ENCODE assay signal across 8 cellular contexts in genomic region chr11:67437082-67437821, GRCh38. TPM values are rescaled to one million over a fixed set of nuclear protein-coding genes. Genes with fewer than 3 reads are reported as not detected.
DNase-seq lines count a peak whose midpoint lies in the region; ATAC-seq and TF ChIP-seq lines count a peak whose summit lies in the region.

Gene PTPRCAP, minus strand, starts transcription at chr11:67437682. Its CDS starts 63 bp downstream, at chr11:67437619.

- H3K27ac ChIP-seq in VCaP, result peak within 1 kb of the TSS; percentile 98

- H3K36me3 Mint-ChIP-seq in type B pancreatic cell, result no peaks in the 10 kb centered on the region

- H3K27me3 Mint-ChIP-seq in type B pancreatic cell, result no peaks in the 10 kb centered on the region

- no peak within 1 kb of the TSS for H3K4me3 Mint-ChIP-seq in type B pancreatic cell

- H3K4me1 Mint-ChIP-seq in type B pancreatic cell (ENCODE audit: unreplicated experiment), result peaks cover 2% of the 10 kb centered on the region

- no peak within 1 kb of the TSS for H3K27ac Mint-ChIP-seq in type B pancreatic cell

- TF ChIP-seq CTCF in VCaP (conservative IDR thresholded peaks at IDR 0.05) (no peak), type B pancreatic cell (conservative IDR thresholded peaks at IDR 0.05) (no peak)

- DNase-seq in effector CD8-positive, alpha-beta T cell (lab: John Stamatoyannopoulos, UW), result peak; percentile 53
- DNase-seq in stimulated activated CD4-positive, alpha-beta T cell treated with anti-CD3 and anti-CD28 coated beads, TNF-alpha, amount 100 ng/mL, for 1 hour (ENCODE audit: low read depth in 3 of 3, low spot score in 1 of 3), result peak; percentile 51 to 69 (median 62)
- DNase-seq in type B pancreatic cell (ENCODE audit: extremely low spot score, unreplicated experiment) (no peak), hypothalamus (lab: John Stamatoyannopoulos, UW) (no peak)

- H3K9me3 Mint-ChIP-seq in type B pancreatic cell, result no peaks in the 10 kb centered on the region

- ATAC-seq in GM19328 (IDR thresholded peaks at IDR 0.05; ENCODE audit: unreplicated experiment), result peak; percentile 33
- ATAC-seq in GM18502 (IDR thresholded peaks at IDR 0.05; ENCODE audit: poor library complexity, unreplicated experiment), result no peak
- no peak for ATAC-seq in HG02884 (IDR thresholded peaks at IDR 0.05; ENCODE audit: unreplicated experiment)

RNA-seq across cellular contexts. Expression of gene PTPRCAP, which starts in this region (rescaled TPM):
- total RNA-seq in type B pancreatic cell (ENCODE audit: low replicate concordance), result 1.1 and 2.0 TPM in 2 replicates

Comparison
In these comparisons a context has a peak if more than half of its experiments do, and no peak if none do; other contexts are left out.
1. DNase-seq: peak in effector CD8-positive, alpha-beta T cell (single experiment) and stimulated activated CD4-positive, alpha-beta T cell treated with anti-CD3 and anti-CD28 coated beads, TNF-alpha, amount 100 ng/mL, for 1 hour (3 of 3); none in type B pancreatic cell (single experiment) and hypothalamus (0 of 51).